Comparison of ENCODE assay signal across 9 cellular contexts in the genomic region with DNA sequence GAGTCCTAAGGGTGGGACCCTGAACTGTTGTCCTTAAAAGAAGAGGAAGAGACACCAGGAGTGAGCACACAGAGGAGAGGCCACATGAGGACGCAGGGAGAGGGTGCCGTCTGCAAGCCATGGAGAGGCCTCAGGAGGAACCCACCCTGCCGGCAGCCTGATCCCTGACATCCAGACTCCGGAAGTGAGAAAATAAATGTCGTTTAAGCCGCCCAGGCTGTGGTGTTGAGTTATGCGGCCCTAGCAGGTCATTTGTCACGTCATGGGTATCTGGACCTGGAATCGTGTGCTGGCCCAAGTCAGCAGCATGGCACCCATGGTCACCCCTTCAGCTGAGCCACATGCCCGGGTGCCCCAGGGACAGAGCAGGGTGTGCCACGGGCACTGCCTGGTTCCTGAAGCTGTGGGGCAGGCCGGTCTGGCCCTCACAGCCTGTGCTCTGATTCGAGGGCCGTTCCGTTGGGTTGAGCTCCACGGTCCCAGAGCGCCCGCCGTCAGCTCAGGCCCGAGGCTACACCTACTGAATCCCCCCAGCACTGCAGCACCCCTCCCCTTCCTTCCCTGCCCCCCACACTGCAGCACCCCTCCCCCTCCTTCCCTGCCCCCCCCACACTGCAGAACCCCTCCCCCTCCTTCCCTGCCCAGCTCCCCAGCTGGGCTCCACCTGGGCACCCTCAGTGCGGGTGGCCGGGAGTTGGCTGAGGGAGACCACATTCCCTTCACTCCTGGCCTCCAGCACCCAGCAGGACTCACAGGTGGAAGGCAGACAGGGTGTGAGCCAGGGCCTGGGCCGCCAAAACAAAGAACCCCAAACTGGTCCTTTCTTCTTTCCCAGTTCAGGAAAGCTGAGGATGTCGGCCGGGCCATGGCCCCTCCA. TPM values are rescaled to one million over a fixed set of nuclear protein-coding genes. Genes with fewer than 3 reads are reported as not detected.
DNase-seq lines count a peak whose midpoint lies in the region; ATAC-seq and TF ChIP-seq lines count a peak whose summit lies in the region.
"Had no signal": no experiment of that assay in that cellular context is flagged by ENCODE, and none has a peak within 500 bp of the region (broad histone marks: within the 10 kb centered on the region; RNA-seq: fewer than 3 reads in every experiment).

No MANE protein-coding gene starts in this region.

- H3K4me1 ChIP-seq in OCI-LY3 (ENCODE audit: low read length): peaks cover 36% of the 10 kb centered on the region

- peaks cover 14% of the 10 kb centered on the region for H3K79me2 ChIP-seq in OCI-LY3 (ENCODE audit: low read length)

- no peaks in the 10 kb centered on the region for H3K36me3 Mint-ChIP-seq in activated CD4-positive, alpha-beta memory T cell treated with anti-CD3 and anti-CD28 coated beads for 36 hours
- H3K36me3 Mint-ChIP-seq in activated CD4-positive, alpha-beta memory T cell treated with anti-CD3 and anti-CD28 coated beads, Interleukin-2, amount 10 ng/mL, durations not matched to agents 7 days and 5 days (ENCODE audit: low read depth): no peaks in the 10 kb centered on the region
- no peaks in the 10 kb centered on the region for H3K36me3 Mint-ChIP-seq in stimulated activated naive B cell treated with anti-CD40 and anti-IgM and Interleukin-4, amounts not matched to agents 10 μg/mL and 1 μg/mL and 100 μg/mL, for 72 hours

- H3K9me3 ChIP-seq in OCI-LY3 (ENCODE audit: insufficient read depth, low read length): no peaks in the 10 kb centered on the region

- intact Hi-C loops in activated CD4-positive, alpha-beta memory T cell treated with anti-CD3 and anti-CD28 coated beads for 36 hours (cut with micrococcal nuclease): no loop called here

- no peak for DNase-seq in activated CD4-positive, alpha-beta memory T cell treated with anti-CD3 and anti-CD28 coated beads for 36 hours
- no peak for DNase-seq in activated CD4-positive, alpha-beta memory T cell treated with anti-CD3 and anti-CD28 coated beads, Interleukin-2, amount 10 ng/mL, durations not matched to agents 7 days and 5 days
- DNase-seq in erythroblast (lab: John Stamatoyannopoulos, UW) (peak; percentile 58 to 76), hypothalamus (lab: John Stamatoyannopoulos, UW) (no peak)
- DNase-seq in stimulated activated naive B cell treated with anti-CD40 and anti-IgM and Interleukin-4, amounts not matched to agents 10 μg/mL and 1 μg/mL and 100 μg/mL, for 72 hours: no peak
- no peak for DNase-seq in stimulated activated CD4-positive, alpha-beta T cell treated with anti-CD3 and anti-CD28 coated beads, Interleukin-4, amount 100 ng/mL, for 1 hour
- DNase-seq: amniotic stem cell had no signal

- H3K9me3 Mint-ChIP-seq in activated CD4-positive, alpha-beta memory T cell treated with anti-CD3 and anti-CD28 coated beads for 36 hours: no peaks in the 10 kb centered on the region
- H3K9me3 Mint-ChIP-seq in activated CD4-positive, alpha-beta memory T cell treated with anti-CD3 and anti-CD28 coated beads, Interleukin-2, amount 10 ng/mL, durations not matched to agents 7 days and 5 days: no peaks in the 10 kb centered on the region
- H3K9me3 Mint-ChIP-seq in stimulated activated naive B cell treated with anti-CD40 and anti-IgM and Interleukin-4, amounts not matched to agents 10 μg/mL and 1 μg/mL and 100 μg/mL, for 72 hours: no peaks in the 10 kb centered on the region

- no peaks in the 10 kb centered on the region for H3K36me3 ChIP-seq in OCI-LY3 (replicated peaks; ENCODE audit: low read depth, low read length)

- H3K4me3 Mint-ChIP-seq in activated CD4-positive, alpha-beta memory T cell treated with anti-CD3 and anti-CD28 coated beads for 36 hours: peak overlapping the region; percentile 23
- H3K4me3 Mint-ChIP-seq in activated CD4-positive, alpha-beta memory T cell treated with anti-CD3 and anti-CD28 coated beads, Interleukin-2, amount 10 ng/mL, durations not matched to agents 7 days and 5 days: no peak overlapping the region
- no peak overlapping the region for H3K4me3 Mint-ChIP-seq in stimulated activated naive B cell treated with anti-CD40 and anti-IgM and Interleukin-4, amounts not matched to agents 10 μg/mL and 1 μg/mL and 100 μg/mL, for 72 hours

- no peaks in the 10 kb centered on the region for H3K27me3 Mint-ChIP-seq in activated CD4-positive, alpha-beta memory T cell treated with anti-CD3 and anti-CD28 coated beads for 36 hours
- no peaks in the 10 kb centered on the region for H3K27me3 Mint-ChIP-seq in activated CD4-positive, alpha-beta memory T cell treated with anti-CD3 and anti-CD28 coated beads, Interleukin-2, amount 10 ng/mL, durations not matched to agents 7 days and 5 days
- H3K27me3 Mint-ChIP-seq in stimulated activated naive B cell treated with anti-CD40 and anti-IgM and Interleukin-4, amounts not matched to agents 10 μg/mL and 1 μg/mL and 100 μg/mL, for 72 hours: peaks cover 0 to 4% of the 10 kb centered on the region in 2 donors

- 0 out of 2 replicates have a peak overlapping the region, but pooled peaks have one; percentile 41 for H3K4me3 ChIP-seq in OCI-LY3 (ENCODE audit: low read length)

- no peak for TF ChIP-seq CTCF in OCI-LY3 (IDR thresholded peaks at IDR 0.05; ENCODE audit: low read depth, low read length)

- H4K20me1 ChIP-seq in OCI-LY3 (ENCODE audit: insufficient read depth, low read length): no peaks in the 10 kb centered on the region

- 0 out of 2 replicates have a peak overlapping the region, but pooled peaks have one; percentile 44 for H2AFZ ChIP-seq in OCI-LY3 (ENCODE audit: low read depth, low read length)

- POLR2A ChIA-PET in activated CD4-positive, alpha-beta memory T cell treated with anti-CD3 and anti-CD28 coated beads for 36 hours (lab: Charles Lee): interaction anchor here (0.9 to 1.5 kb wide), 3 partner anchors 9 to 83 kb away, joined by 3 to 5 read pairs (median 4); no protein-coding TSS in a partner anchor
- POLR2A ChIA-PET in activated CD4-positive, alpha-beta memory T cell treated with anti-CD3 and anti-CD28 coated beads, Interleukin-2, amount 10 ng/mL, durations not matched to agents 7 days and 5 days (lab: Charles Lee): interaction anchor here (0.7 to 2.1 kb wide), 5 partner anchors 9 to 58 kb away, joined by 4 to 17 read pairs (median 5); a partner anchor contains a TSS

- peak overlapping the region; percentile 66 for H3K4me2 ChIP-seq in OCI-LY3 (ENCODE audit: low read length)

- ATAC-seq in stimulated activated naive B cell treated with anti-CD40 and anti-IgM and Interleukin-4, amounts not matched to agents 10 μg/mL and 1 μg/mL and 100 μg/mL, for 72 hours (replicated peaks): no peak
- ATAC-seq in HG02798 (IDR thresholded peaks at IDR 0.05; ENCODE audit: poor library complexity, unreplicated experiment): no peak

- peak overlapping the region; percentile 25; the same call in 1 of the 2 replicates for H3K9ac ChIP-seq in OCI-LY3 (ENCODE audit: low read length)

- no peaks in the 10 kb centered on the region for H3K27me3 ChIP-seq in OCI-LY3 (ENCODE audit: low read depth, low read length)

- no peak for TF ChIP-seq POLR2A in erythroblast (IDR thresholded peaks at IDR 0.05; ENCODE audit: low read length)

- H3K4me1 Mint-ChIP-seq in activated CD4-positive, alpha-beta memory T cell treated with anti-CD3 and anti-CD28 coated beads for 36 hours (ENCODE audit: low read depth): peaks cover 33% of the 10 kb centered on the region
- H3K4me1 Mint-ChIP-seq in activated CD4-positive, alpha-beta memory T cell treated with anti-CD3 and anti-CD28 coated beads, Interleukin-2, amount 10 ng/mL, durations not matched to agents 7 days and 5 days: peaks cover 43% of the 10 kb centered on the region
- peaks cover 24 to 29% of the 10 kb centered on the region in 2 donors for H3K4me1 Mint-ChIP-seq in stimulated activated naive B cell treated with anti-CD40 and anti-IgM and Interleukin-4, amounts not matched to agents 10 μg/mL and 1 μg/mL and 100 μg/mL, for 72 hours

- H3K27ac ChIP-seq in OCI-LY3 (ENCODE audit: low read length): peak overlapping the region; percentile 80

- peak overlapping the region; percentile 67 for H3K27ac Mint-ChIP-seq in activated CD4-positive, alpha-beta memory T cell treated with anti-CD3 and anti-CD28 coated beads for 36 hours
- H3K27ac Mint-ChIP-seq in activated CD4-positive, alpha-beta memory T cell treated with anti-CD3 and anti-CD28 coated beads, Interleukin-2, amount 10 ng/mL, durations not matched to agents 7 days and 5 days: no peak overlapping the region
- peak overlapping the region; percentile 97 for H3K27ac Mint-ChIP-seq in stimulated activated naive B cell treated with anti-CD40 and anti-IgM and Interleukin-4, amounts not matched to agents 10 μg/mL and 1 μg/mL and 100 μg/mL, for 72 hours

- CTCF ChIA-PET in activated CD4-positive, alpha-beta memory T cell treated with anti-CD3 and anti-CD28 coated beads for 36 hours (lab: Charles Lee): interaction anchor here (1.2 to 1.3 kb wide), 2 partner anchors 9 to 21 kb away, joined by 5 to 7 read pairs; no protein-coding TSS in a partner anchor
- CTCF ChIA-PET in activated CD4-positive, alpha-beta memory T cell treated with anti-CD3 and anti-CD28 coated beads, Interleukin-2, amount 10 ng/mL, durations not matched to agents 7 days and 5 days (lab: Charles Lee): interaction anchor here (2.0 kb wide), 1 partner anchor 9 kb away, joined by 8 read pairs; no protein-coding TSS in a partner anchor

RNA-seq across cellular contexts. Expression of a gene that starts 2.7 kb away (rescaled TPM):
- total RNA-seq in activated CD4-positive, alpha-beta memory T cell treated with anti-CD3 and anti-CD28 coated beads for 36 hours: 10 to 100 TPM; 49.6 to 51.7 TPM
- total RNA-seq in activated CD4-positive, alpha-beta memory T cell treated with anti-CD3 and anti-CD28 coated beads, Interleukin-2, amount 10 ng/mL, durations not matched to agents 7 days and 5 days: 10 to 100 TPM; 49.8 to 54.9 TPM

RNA-seq across cellular contexts. Expression of a gene that starts 13.5 kb away (rescaled TPM):
- total RNA-seq in activated CD4-positive, alpha-beta memory T cell treated with anti-CD3 and anti-CD28 coated beads for 36 hours: 10 to 100 TPM; 97.4 to 99.7 TPM
- 100 to 1,000 TPM; 206 to 210 TPM for total RNA-seq in activated CD4-positive, alpha-beta memory T cell treated with anti-CD3 and anti-CD28 coated beads, Interleukin-2, amount 10 ng/mL, durations not matched to agents 7 days and 5 days

RNA-seq across cellular contexts. Expression of a gene that starts 58.2 kb away (rescaled TPM):
- total RNA-seq in activated CD4-positive, alpha-beta memory T cell treated with anti-CD3 and anti-CD28 coated beads for 36 hours: 100 to 1,000 TPM; 110 to 111 TPM
- total RNA-seq in activated CD4-positive, alpha-beta memory T cell treated with anti-CD3 and anti-CD28 coated beads, Interleukin-2, amount 10 ng/mL, durations not matched to agents 7 days and 5 days: 100 to 1,000 TPM; 116 TPM

Comparison
In these comparisons a context has a peak if more than half of its experiments do, and no peak if none do; other contexts are left out.
1. DNase-seq: peak in erythroblast (2 of 2); none in activated CD4-positive, alpha-beta memory T cell treated with anti-CD3 and anti-CD28 coated beads for 36 hours (single experiment), activated CD4-positive, alpha-beta memory T cell treated with anti-CD3 and anti-CD28 coated beads, Interleukin-2, amount 10 ng/mL, durations not matched to agents 7 days and 5 days (single experiment), stimulated activated naive B cell treated with anti-CD40 and anti-IgM and Interleukin-4, amounts not matched to agents 10 μg/mL and 1 μg/mL and 100 μg/mL, for 72 hours (single experiment), stimulated activated CD4-positive, alpha-beta T cell treated with anti-CD3 and anti-CD28 coated beads, Interleukin-4, amount 100 ng/mL, for 1 hour (single experiment) and hypothalamus (0 of 51).